ENCODE assay signal across 12 cellular contexts in genomic region chr6:79687759-79688158, GRCh38. TPM values are rescaled to one million over a fixed set of nuclear protein-coding genes. Genes with fewer than 3 reads are reported as not detected.
DNase-seq lines count a peak whose midpoint lies in the region; ATAC-seq lines count a peak whose summit lies in the region.
"Had no signal": no experiment of that assay in that cellular context is flagged by ENCODE, and none has a peak within 500 bp of the region (broad histone marks: within the 10 kb centered on the region; RNA-seq: fewer than 3 reads in every experiment).

No MANE protein-coding gene starts in this region.

- intact Hi-C loops in Right ventricle myocardium superior (cut with DNase I) = no loop called here
- intact Hi-C loops in cardiac septum (cut with DNase I) = no loop called here

- ATAC-seq in Right ventricle myocardium superior (ENCODE audit: poor library complexity) (peak; percentile 77), left lobe of liver (peak; percentile 87), GM19351 (IDR thresholded peaks at IDR 0.05; ENCODE audit: unreplicated experiment) (no peak)

- DNase-seq in Right ventricle myocardium superior (no peak), cardiac septum (ENCODE audit: low spot score) (no peak), SK-MEL-5 (ENCODE audit: low read depth, low spot score) (peak; percentile 26), left lobe of liver (ENCODE audit: low spot score) (no peak), COLO829 (ENCODE audit: low spot score) (no peak), RKO (ENCODE audit: low spot score) (no peak), T1000 (lab: John Stamatoyannopoulos, UW) (no peak)
- DNase-seq: activated CD4-positive, alpha-beta T cell treated with anti-CD3 and anti-CD28 coated beads, Interleukin-2, amount 50 U/mL, for 48 hours; Calu3; NCI-H510A; RPMI8226 had no signal

- in situ Hi-C loops in SK-MEL-5 (cut with HindIII; ENCODE audit: low pct_unique_long_range_greater_than_20kb, low sequenced_read_pairs) = no loop called here

RNA-seq across cellular contexts. Expression of gene SH3BGRL2, which starts 56.6 kb away (rescaled TPM):
- total RNA-seq in Right ventricle myocardium superior (5.9 TPM), cardiac septum (5.8 TPM), left lobe of liver (30.3 TPM)
- 0.98 and 1.0 TPM in 2 replicates for total RNA-seq in SK-MEL-5 (2014; rRNA removed; shearing (Covaris generic))
- polyA plus RNA-seq in SK-MEL-5 (2015; cell fraction: cytosol; rRNA removed) = 1.1 and 1.5 TPM in 2 replicates
- 0.09 and 0.44 TPM in 2 replicates for polyA plus RNA-seq in SK-MEL-5 (2015; cell fraction: nucleus; rRNA removed)
